In genomic region chr3:128929364-128929763, GRCh38 we compare ENCODE assay signal across 36 cellular contexts.
"Had no signal": no experiment of that assay in that cellular context is flagged by ENCODE, and none has a peak within 500 bp of the region (broad histone marks: within the 10 kb centered on the region; RNA-seq: fewer than 3 reads in every experiment).

No MANE protein-coding gene starts in this region.

- H3K9me3 ChIP-seq: adrenal gland, ascending aorta had no signal

- H3K27me3 Mint-ChIP-seq: activated naive CD4-positive, alpha-beta T cell treated with anti-CD3 and anti-CD28 coated beads, Interleukin-2, amount 50 U/mL, for 24 hours; activated naive CD8-positive, alpha-beta T cell; activated naive CD8-positive, alpha-beta T cell treated with anti-CD3 and anti-CD28 coated beads for 36 hours; activated naive CD8-positive, alpha-beta T cell treated with anti-CD3 and anti-CD28 coated beads, Interleukin-2, amount 50 U/mL, for 24 hours; activated T-cell treated with anti-CD3 and anti-CD28 coated beads, Interleukin-2, amount 50 U/mL, for 24 hours; brain had no signal

- H3K4me1 ChIP-seq: adrenal gland, ascending aorta, body of pancreas, breast epithelium had no signal

- H3K36me3 ChIP-seq: adrenal gland, ascending aorta, brain microvascular endothelial cell, breast epithelium, cardiac muscle cell had no signal

- H3K27me3 ChIP-seq: adrenal gland, ascending aorta, body of pancreas, brain microvascular endothelial cell, breast epithelium had no signal

- H3K9me3 Mint-ChIP-seq: activated naive CD4-positive, alpha-beta T cell treated with anti-CD3 and anti-CD28 coated beads, Interleukin-2, amount 50 U/mL, for 24 hours; activated T-cell treated with anti-CD3 and anti-CD28 coated beads, Interleukin-2, amount 50 U/mL, for 4 hours; activated T-helper 17 cell treated with anti-CD3 and anti-CD28 coated beads, Interleukin-2, amount 50 U/mL, for 72 hours; central memory CD8-positive, alpha-beta T cell had no signal

- DNase-seq: activated effector memory CD4-positive, alpha-beta T cell treated with Interleukin-2 at 50 U/mL for 16 hours; activated gamma-delta T cell; activated gamma-delta T cell treated with Interleukin-2 at 50 U/mL for 16 hours; activated naive CD4-positive, alpha-beta T cell; activated naive CD4-positive, alpha-beta T cell treated with anti-CD3 and anti-CD28 coated beads for 36 hours; activated naive CD4-positive, alpha-beta T cell treated with anti-CD3 and anti-CD28 coated beads, Interleukin-2, amount 10 ng/mL, durations not matched to agents 7 days and 5 days; activated naive CD4-positive, alpha-beta T cell treated with anti-CD3 and anti-CD28 coated beads, Interleukin-2, amount 50 U/mL, for 16 hours; activated naive CD4-positive, alpha-beta T cell treated with Interleukin-2 at 50 U/mL for 16 hours; activated naive CD8-positive, alpha-beta T cell treated with anti-CD3 and anti-CD28 coated beads for 36 hours; activated naive CD8-positive, alpha-beta T cell treated with anti-CD3 and anti-CD28 coated beads, Interleukin-2, amount 10 ng/mL, durations not matched to agents 7 days and 5 days; activated naive CD8-positive, alpha-beta T cell treated with anti-CD3 and anti-CD28 coated beads, Interleukin-2, amount 50 U/mL, for 24 hours; activated T-cell treated with anti-CD3 and anti-CD28 coated beads, Interleukin-2, amount 50 U/mL, for 24 hours; activated T-cell treated with anti-CD3 and anti-CD28 coated beads, Interleukin-2, amount 50 U/mL, for 4 hours; activated T-cell treated with anti-CD3 and anti-CD28 coated beads, Interleukin-2, amount 50 U/mL, for 48 hours; activated T-cell treated with anti-CD3 and anti-CD28 coated beads, Interleukin-2, amount 50 U/mL, for 72 hours; amniotic stem cell; amygdala; anterior cingulate cortex; aorta; body of pancreas; brain microvascular endothelial cell; caudate nucleus; central memory CD4-positive, alpha-beta T cell; cerebellar nuclear complex had no signal

- H3K27ac Mint-ChIP-seq: activated naive CD4-positive, alpha-beta T cell treated with anti-CD3 and anti-CD28 coated beads for 36 hours; activated naive CD4-positive, alpha-beta T cell treated with anti-CD3 and anti-CD28 coated beads, Interleukin-2, amount 10 ng/mL, durations not matched to agents 7 days and 5 days; activated naive CD4-positive, alpha-beta T cell treated with anti-CD3 and anti-CD28 coated beads, Interleukin-2, amount 50 U/mL, for 24 hours; activated naive CD4-positive, alpha-beta T cell treated with anti-CD3 and anti-CD28 coated beads, Interleukin-2, amount 50 U/mL, for 72 hours; activated naive CD8-positive, alpha-beta T cell; activated naive CD8-positive, alpha-beta T cell treated with anti-CD3 and anti-CD28 coated beads for 36 hours; activated naive CD8-positive, alpha-beta T cell treated with anti-CD3 and anti-CD28 coated beads, Interleukin-2, amount 10 ng/mL, durations not matched to agents 7 days and 5 days; activated naive CD8-positive, alpha-beta T cell treated with anti-CD3 and anti-CD28 coated beads, Interleukin-2, amount 50 U/mL, for 24 hours; activated T-cell treated with anti-CD3 and anti-CD28 coated beads, Interleukin-2, amount 50 U/mL, for 24 hours; activated T-cell treated with anti-CD3 and anti-CD28 coated beads, Interleukin-2, amount 50 U/mL, for 72 hours; activated T-helper 1 cell treated with anti-CD3 and anti-CD28 coated beads, Interleukin-12 subunit alpha, Interleukin-12 subunit beta, Interleukin-2, Interleukin-4 antibody, amounts not matched to agents 30 ng/mL and 10 ng/mL and 1 ng/mL, durations not matched to agents 14 hours and 24 hours and 36 hours; activated T-helper 17 cell treated with anti-CD3 and anti-CD28 coated beads, Interleukin-2, amount 50 U/mL, for 72 hours; activated T-helper 2 cell treated with anti-CD3 and anti-CD28 coated beads, Interferon-gamma antibody, Interleukin-2, Interleukin-4, amounts not matched to agents 10 μg/mL and 5 μg/mL and 100 μg/mL, durations not matched to agents 14 hours and 24 hours and 36 hours; brain had no signal

- H3K27ac ChIP-seq: adrenal gland, ascending aorta, body of pancreas, brain microvascular endothelial cell, breast epithelium, cardiac muscle cell had no signal

- H3K4me1 Mint-ChIP-seq: activated naive CD8-positive, alpha-beta T cell treated with anti-CD3 and anti-CD28 coated beads, Interleukin-2, amount 10 ng/mL, durations not matched to agents 7 days and 5 days; activated T-helper 17 cell treated with anti-CD3 and anti-CD28 coated beads, Interleukin-2, amount 50 U/mL, for 72 hours; brain; central memory CD8-positive, alpha-beta T cell had no signal

- ATAC-seq: activated naive CD4-positive, alpha-beta T cell treated with anti-CD3 and anti-CD28 coated beads, Interleukin-2, amount 50 U/mL, for 72 hours; activated naive CD8-positive, alpha-beta T cell treated with anti-CD3 and anti-CD28 coated beads, Interleukin-2, amount 50 U/mL, for 24 hours; activated T-cell treated with anti-CD3 and anti-CD28 coated beads, Interleukin-2, amount 50 U/mL, for 4 hours; activated T-cell treated with anti-CD3 and anti-CD28 coated beads, Interleukin-2, amount 50 U/mL, for 72 hours; activated T-helper 17 cell treated with anti-CD3 and anti-CD28 coated beads, Interleukin-2, amount 50 U/mL, for 72 hours; body of pancreas had no signal

- H3K36me3 Mint-ChIP-seq: activated naive CD4-positive, alpha-beta T cell treated with anti-CD3 and anti-CD28 coated beads, Interleukin-2, amount 10 ng/mL, durations not matched to agents 7 days and 5 days; activated naive CD8-positive, alpha-beta T cell had no signal

- H3K4me3 ChIP-seq: adrenal gland, ascending aorta, body of pancreas, breast epithelium, cardiac muscle cell had no signal

- H3K4me3 Mint-ChIP-seq: activated naive CD4-positive, alpha-beta T cell treated with anti-CD3 and anti-CD28 coated beads for 36 hours; activated naive CD4-positive, alpha-beta T cell treated with anti-CD3 and anti-CD28 coated beads, Interleukin-2, amount 10 ng/mL, durations not matched to agents 7 days and 5 days; activated naive CD4-positive, alpha-beta T cell treated with anti-CD3 and anti-CD28 coated beads, Interleukin-2, amount 50 U/mL, for 24 hours; activated naive CD8-positive, alpha-beta T cell; activated naive CD8-positive, alpha-beta T cell treated with anti-CD3 and anti-CD28 coated beads for 36 hours; activated naive CD8-positive, alpha-beta T cell treated with anti-CD3 and anti-CD28 coated beads, Interleukin-2, amount 10 ng/mL, durations not matched to agents 7 days and 5 days; activated naive CD8-positive, alpha-beta T cell treated with anti-CD3 and anti-CD28 coated beads, Interleukin-2, amount 50 U/mL, for 24 hours; activated T-cell treated with anti-CD3 and anti-CD28 coated beads, Interleukin-2, amount 50 U/mL, for 24 hours; activated T-cell treated with anti-CD3 and anti-CD28 coated beads, Interleukin-2, amount 50 U/mL, for 4 hours; activated T-cell treated with anti-CD3 and anti-CD28 coated beads, Interleukin-2, amount 50 U/mL, for 72 hours; activated T-helper 1 cell treated with anti-CD3 and anti-CD28 coated beads, Interleukin-12 subunit alpha, Interleukin-12 subunit beta, Interleukin-2, Interleukin-4 antibody, amounts not matched to agents 30 ng/mL and 10 ng/mL and 1 ng/mL, durations not matched to agents 14 hours and 24 hours and 36 hours; activated T-helper 17 cell treated with anti-CD3 and anti-CD28 coated beads, Interleukin-2, amount 50 U/mL, for 72 hours; brain; central memory CD8-positive, alpha-beta T cell had no signal
